35 cellular contexts compared by ENCODE assay signal in the genomic region with DNA sequence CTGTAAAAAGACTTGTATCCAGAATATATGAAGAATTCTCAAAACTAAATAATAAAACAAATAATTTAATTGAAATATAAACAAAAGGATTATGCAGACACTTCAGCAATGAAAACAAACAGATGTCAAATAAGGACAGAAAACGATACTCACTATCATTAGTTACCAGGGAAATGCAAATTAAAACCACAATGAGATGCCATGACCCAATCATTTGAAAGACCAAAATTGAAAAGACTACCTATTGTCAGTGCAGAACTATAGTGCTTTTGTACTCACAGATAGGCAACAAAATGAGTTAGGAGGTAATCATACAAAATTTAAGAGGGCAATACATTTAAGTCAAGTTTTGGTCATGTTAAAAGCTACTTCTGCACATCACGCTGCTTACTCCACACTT. TPM values are rescaled to one million over a fixed set of nuclear protein-coding genes. Genes with fewer than 3 reads are reported as not detected.
"Had no signal": no experiment of that assay in that cellular context is flagged by ENCODE, and none has a peak within 500 bp of the region (broad histone marks: within the 10 kb centered on the region; RNA-seq: fewer than 3 reads in every experiment).

No MANE protein-coding gene starts in this region.

- H3K9me3 ChIP-seq: breast epithelium, gastroesophageal sphincter, neutrophil, right lobe of liver, tibial nerve had no signal

- H3K27me3 ChIP-seq: breast epithelium, hepatocyte, right lobe of liver, tibial nerve had no signal

- DNase-seq: activated B cell treated with CpG ODN at 0.5 μM for 24 hours; activated CD4-positive, alpha-beta T cell treated with anti-CD3 and anti-CD28 coated beads, Interleukin-2, amount 50 U/mL, for 1 hour; activated CD8-positive, alpha-beta T cell treated with anti-CD3 and anti-CD28 coated beads for 36 hours; activated gamma-delta T cell treated with Interleukin-2 at 50 U/mL for 16 hours; activated naive CD8-positive, alpha-beta T cell treated with anti-CD3 and anti-CD28 coated beads, Interleukin-2, amount 50 U/mL, for 24 hours; activated T-cell treated with anti-CD3 and anti-CD28 coated beads, Interleukin-2, amount 50 U/mL, for 4 hours; amygdala; central memory CD4-positive, alpha-beta T cell; left cardiac atrium; mammary epithelial cell; naive B cell; nephron progenitor cell; right lobe of liver; stimulated activated CD4-positive, alpha-beta T cell treated with anti-CD3 and anti-CD28 coated beads, Interleukin-2, amount 100 ng/mL, for 48 hours; stimulated activated naive CD4-positive, alpha-beta T cell treated with Interleukin-2 at 50 U/mL for 16 hours had no signal

- H3K27ac ChIP-seq: breast epithelium, gastroesophageal sphincter, hepatocyte, neutrophil, right lobe of liver, tibial nerve had no signal

- H3K36me3 ChIP-seq: breast epithelium, gastroesophageal sphincter, neutrophil, right lobe of liver, tibial nerve had no signal

- H3K79me2 ChIP-seq: hepatocyte had no signal

- FAIRE-seq: endothelial cell of umbilical vein, keratinocyte had no signal

- H3K27me3 Mint-ChIP-seq: activated B cell treated with CpG ODN at 0.5 μM for 24 hours had no signal

- H3K36me3 Mint-ChIP-seq: activated naive CD4-positive, alpha-beta T cell treated with anti-CD3 and anti-CD28 coated beads, Interleukin-2, amount 50 U/mL, for 24 hours; mesothelial cell of epicardium; naive B cell had no signal

- H3K4me3 ChIP-seq: breast epithelium, gastroesophageal sphincter, hepatocyte, right lobe of liver, tibial nerve had no signal

- H3K9me3 Mint-ChIP-seq: activated B cell treated with CpG ODN at 0.5 μM for 24 hours; activated CD8-positive, alpha-beta T cell treated with anti-CD3 and anti-CD28 coated beads for 36 hours; activated naive CD4-positive, alpha-beta T cell treated with anti-CD3 and anti-CD28 coated beads, Interleukin-2, amount 50 U/mL, for 24 hours; activated naive CD8-positive, alpha-beta T cell treated with anti-CD3 and anti-CD28 coated beads, Interleukin-2, amount 50 U/mL, for 24 hours; activated T-cell treated with anti-CD3 and anti-CD28 coated beads, Interleukin-2, amount 50 U/mL, for 4 hours; activated T-helper 17 cell treated with anti-CD3 and anti-CD28 coated beads, Interleukin-2, amount 50 U/mL, for 72 hours; mesothelial cell of epicardium; nephron progenitor cell had no signal

- H3K4me1 Mint-ChIP-seq: activated B cell treated with CpG ODN at 0.5 μM for 24 hours; activated naive CD4-positive, alpha-beta T cell treated with anti-CD3 and anti-CD28 coated beads, Interleukin-2, amount 50 U/mL, for 24 hours; activated naive CD8-positive, alpha-beta T cell treated with anti-CD3 and anti-CD28 coated beads, Interleukin-2, amount 50 U/mL, for 24 hours; activated T-helper 17 cell treated with anti-CD3 and anti-CD28 coated beads, Interleukin-2, amount 50 U/mL, for 72 hours; naive B cell had no signal

- H3K4me3 Mint-ChIP-seq: activated B cell treated with CpG ODN at 0.5 μM for 24 hours; activated CD8-positive, alpha-beta T cell treated with anti-CD3 and anti-CD28 coated beads for 36 hours; activated naive CD4-positive, alpha-beta T cell treated with anti-CD3 and anti-CD28 coated beads, Interleukin-2, amount 50 U/mL, for 24 hours; activated naive CD8-positive, alpha-beta T cell treated with anti-CD3 and anti-CD28 coated beads, Interleukin-2, amount 50 U/mL, for 24 hours; activated T-cell treated with anti-CD3 and anti-CD28 coated beads, Interleukin-2, amount 50 U/mL, for 4 hours; activated T-helper 17 cell treated with anti-CD3 and anti-CD28 coated beads, Interleukin-2, amount 50 U/mL, for 72 hours; mesothelial cell of epicardium; naive B cell; nephron progenitor cell had no signal

- H2AFZ ChIP-seq: hepatocyte had no signal

- ATAC-seq: activated CD8-positive, alpha-beta T cell treated with anti-CD3 and anti-CD28 coated beads for 36 hours; activated naive CD8-positive, alpha-beta T cell treated with anti-CD3 and anti-CD28 coated beads, Interleukin-2, amount 50 U/mL, for 24 hours; activated T-cell treated with anti-CD3 and anti-CD28 coated beads, Interleukin-2, amount 50 U/mL, for 4 hours; activated T-helper 17 cell treated with anti-CD3 and anti-CD28 coated beads, Interleukin-2, amount 50 U/mL, for 72 hours; gastroesophageal sphincter; left cardiac atrium had no signal

- H3K27ac Mint-ChIP-seq: activated B cell treated with CpG ODN at 0.5 μM for 24 hours; activated CD8-positive, alpha-beta T cell treated with anti-CD3 and anti-CD28 coated beads for 36 hours; activated naive CD4-positive, alpha-beta T cell treated with anti-CD3 and anti-CD28 coated beads, Interleukin-2, amount 50 U/mL, for 24 hours; activated naive CD8-positive, alpha-beta T cell treated with anti-CD3 and anti-CD28 coated beads, Interleukin-2, amount 50 U/mL, for 24 hours; activated T-helper 17 cell treated with anti-CD3 and anti-CD28 coated beads, Interleukin-2, amount 50 U/mL, for 72 hours; mesothelial cell of epicardium had no signal

- H3K4me1 ChIP-seq: breast epithelium, gastroesophageal sphincter, right lobe of liver had no signal

- H3K4me2 ChIP-seq: hepatocyte had no signal

RNA-seq across cellular contexts. Expression of a gene that starts 31.6 kb away (rescaled TPM):
- total RNA-seq: activated B cell treated with CpG ODN at 0.5 μM for 24 hours; activated CD8-positive, alpha-beta T cell treated with anti-CD3 and anti-CD28 coated beads for 36 hours; activated T-cell treated with anti-CD3 and anti-CD28 coated beads, Interleukin-2, amount 50 U/mL, for 4 hours; activated T-helper 17 cell treated with anti-CD3 and anti-CD28 coated beads, Interleukin-2, amount 50 U/mL, for 72 hours; breast epithelium; endothelial cell of umbilical vein; fibroblast of lung; fibroblast of villous mesenchyme; gastroesophageal sphincter; hepatocyte; left cardiac atrium; liver; mammary epithelial cell; mesothelial cell of epicardium; osteocyte; posterior vena cava; renal cortical epithelial cell; right lobe of liver; skeletal muscle tissue; temporal lobe; tibial nerve; urinary bladder had no signal
- polyA plus RNA-seq: endothelial cell of umbilical vein, esophagus, fibroblast of lung, hepatocyte, keratinocyte, liver, mammary epithelial cell, urinary bladder had no signal

RNA-seq across cellular contexts. Expression of a gene that starts 39.8 kb away (rescaled TPM):
- total RNA-seq: activated B cell treated with CpG ODN at 0.5 μM for 24 hours; activated CD8-positive, alpha-beta T cell treated with anti-CD3 and anti-CD28 coated beads for 36 hours; activated T-cell treated with anti-CD3 and anti-CD28 coated beads, Interleukin-2, amount 50 U/mL, for 4 hours; activated T-helper 17 cell treated with anti-CD3 and anti-CD28 coated beads, Interleukin-2, amount 50 U/mL, for 72 hours; breast epithelium; endothelial cell of umbilical vein; fibroblast of lung; fibroblast of villous mesenchyme; gastroesophageal sphincter; hepatocyte; left cardiac atrium; mammary epithelial cell; mesothelial cell of epicardium; osteocyte; posterior vena cava; renal cortical epithelial cell; right lobe of liver; skeletal muscle tissue; temporal lobe; tibial nerve; urinary bladder had no signal
- polyA plus RNA-seq: endothelial cell of umbilical vein, esophagus, fibroblast of lung, hepatocyte, keratinocyte, liver, mammary epithelial cell, urinary bladder had no signal

RNA-seq across cellular contexts. Expression of a gene that starts 58.1 kb away (rescaled TPM):
- total RNA-seq: activated B cell treated with CpG ODN at 0.5 μM for 24 hours; activated CD8-positive, alpha-beta T cell treated with anti-CD3 and anti-CD28 coated beads for 36 hours; activated T-cell treated with anti-CD3 and anti-CD28 coated beads, Interleukin-2, amount 50 U/mL, for 4 hours; activated T-helper 17 cell treated with anti-CD3 and anti-CD28 coated beads, Interleukin-2, amount 50 U/mL, for 72 hours; breast epithelium; endothelial cell of umbilical vein; fibroblast of lung; fibroblast of villous mesenchyme; gastroesophageal sphincter; hepatocyte; left cardiac atrium; liver; mammary epithelial cell; mesothelial cell of epicardium; osteocyte; posterior vena cava; renal cortical epithelial cell; right lobe of liver; skeletal muscle tissue; temporal lobe; tibial nerve; urinary bladder had no signal
- polyA plus RNA-seq: endothelial cell of umbilical vein, esophagus, fibroblast of lung, hepatocyte, keratinocyte, liver, mammary epithelial cell, urinary bladder had no signal
